In the genomic region with DNA sequence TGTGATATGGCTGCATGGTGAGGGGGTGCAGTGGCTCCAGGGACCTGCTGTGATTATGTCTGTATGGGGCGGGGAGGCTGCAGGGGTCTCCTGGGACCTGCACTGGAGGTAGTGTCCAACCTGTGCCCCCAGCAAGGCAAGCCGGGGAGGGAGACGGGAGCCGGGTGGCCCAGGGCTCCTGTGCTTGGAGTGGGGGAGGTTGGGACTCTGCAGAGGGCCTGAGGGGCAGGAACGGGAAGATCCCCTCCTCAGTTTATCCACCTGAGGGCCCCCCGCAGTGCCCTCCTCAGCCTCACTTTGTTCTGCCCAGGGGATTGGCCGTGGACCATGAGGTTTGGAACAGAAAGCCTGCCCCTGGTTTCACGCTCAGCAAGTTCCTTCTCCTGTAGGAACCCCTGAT, we compare ENCODE assay signal across 15 cellular contexts.
"Had no signal": no experiment of that assay in that cellular context is flagged by ENCODE, and none has a peak within 500 bp of the region (broad histone marks: within the 10 kb centered on the region; RNA-seq: fewer than 3 reads in every experiment).

No MANE protein-coding gene starts in this region.

- DNase-seq: activated CD4-positive, alpha-beta T cell treated with anti-CD3 and anti-CD28 coated beads, Interleukin-2, amount 10 ng/mL, durations not matched to agents 24 days and 14 days; activated naive CD4-positive, alpha-beta T cell; erythroblast; gastrocnemius medialis; nucleus accumbens; small intestine; T-helper 2 cell had no signal

- H3K27ac ChIP-seq: gastrocnemius medialis, right atrium auricular region, uterus had no signal

- H3K4me3 Mint-ChIP-seq: activated CD4-positive, alpha-beta T cell treated with anti-CD3 and anti-CD28 coated beads, Interleukin-2, amount 10 ng/mL, durations not matched to agents 24 days and 14 days; naive thymus-derived CD8-positive, alpha-beta T cell; stimulated activated naive CD8-positive, alpha-beta T cell treated with anti-CD3 and anti-CD28 coated beads, Interleukin-15, Interleukin-2, amounts not matched to agents 100 ng/mL and 50 ng/mL, for 24 hours; WTC11 had no signal

- H3K9me3 Mint-ChIP-seq: activated CD4-positive, alpha-beta T cell treated with anti-CD3 and anti-CD28 coated beads, Interleukin-2, amount 10 ng/mL, durations not matched to agents 24 days and 14 days; naive thymus-derived CD8-positive, alpha-beta T cell; stimulated activated naive CD8-positive, alpha-beta T cell treated with anti-CD3 and anti-CD28 coated beads, Interleukin-15, Interleukin-2, amounts not matched to agents 100 ng/mL and 50 ng/mL, for 24 hours had no signal

- ATAC-seq: gastrocnemius medialis; naive thymus-derived CD8-positive, alpha-beta T cell; WTC11 had no signal

- FAIRE-seq: small intestine, TTC549 had no signal

- H3K27me3 Mint-ChIP-seq: stimulated activated naive CD8-positive, alpha-beta T cell treated with anti-CD3 and anti-CD28 coated beads, Interleukin-15, Interleukin-2, amounts not matched to agents 100 ng/mL and 50 ng/mL, for 24 hours had no signal

- H3K4me3 ChIP-seq: cardiac muscle cell, gastrocnemius medialis, right atrium auricular region, uterus had no signal

- H3K27ac Mint-ChIP-seq: activated CD4-positive, alpha-beta T cell treated with anti-CD3 and anti-CD28 coated beads, Interleukin-2, amount 10 ng/mL, durations not matched to agents 24 days and 14 days; progenitor cell of endocrine pancreas; stimulated activated naive CD8-positive, alpha-beta T cell treated with anti-CD3 and anti-CD28 coated beads, Interleukin-15, Interleukin-2, amounts not matched to agents 100 ng/mL and 50 ng/mL, for 24 hours; WTC11 had no signal

- H3K4me1 ChIP-seq: gastrocnemius medialis, right atrium auricular region, uterus had no signal

- H3K9me3 ChIP-seq: gastrocnemius medialis, right atrium auricular region, uterus had no signal

- H3K36me3 ChIP-seq: cardiac muscle cell, gastrocnemius medialis, right atrium auricular region, uterus had no signal

- H3K27me3 ChIP-seq: cardiac muscle cell, gastrocnemius medialis, right atrium auricular region, uterus had no signal
